15 cellular contexts compared by ENCODE assay signal in the genomic region with DNA sequence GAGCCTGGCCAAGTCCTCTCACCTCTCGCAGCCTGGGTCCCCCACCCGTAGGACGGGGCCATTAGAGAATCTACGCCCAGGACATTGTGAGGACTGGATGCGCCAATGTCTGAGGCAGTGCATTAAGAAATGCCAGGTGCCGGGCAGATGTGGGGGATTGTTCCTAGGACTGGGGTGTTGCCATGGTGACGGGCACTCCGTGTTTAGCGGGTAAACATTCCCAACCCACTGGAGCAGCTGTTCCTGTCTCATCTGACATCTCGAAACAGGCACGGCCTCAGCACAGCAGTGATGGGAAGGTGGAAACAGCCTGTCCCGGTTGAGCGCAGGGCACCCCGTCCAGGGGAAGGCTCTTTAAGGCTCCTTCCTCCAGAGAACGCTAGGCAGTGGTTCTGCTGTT.
A peak's percentile ranks its signal among the peaks of the same experiment; 100 is the strongest.
DNase-seq lines count a peak whose midpoint lies in the region; ATAC-seq and TF ChIP-seq lines count a peak whose summit lies in the region.
"Had no signal": no experiment of that assay in that cellular context is flagged by ENCODE, and none has a peak within 500 bp of the region (broad histone marks: within the 10 kb centered on the region; RNA-seq: fewer than 3 reads in every experiment).

No MANE protein-coding gene starts in this region.

- H3K4me1 ChIP-seq in mucosa of descending colon (ENCODE audit: low read depth): no peaks in the 10 kb centered on the region
- H3K4me1 ChIP-seq: foreskin keratinocyte, suprapubic skin had no signal

- TF ChIP-seq CTCF in mucosa of descending colon (IDR thresholded peaks at IDR 0.05): no peak

- DNase-seq in COLO668 (lab: John Stamatoyannopoulos, UW; ENCODE audit: unreplicated experiment) (peak; percentile 96), NCI-H1105 treated with DMSO at 0.1 percent for 48 hours (lab: John Stamatoyannopoulos, UW) (peak; percentile 85), NCI-H748 treated with DMSO at 0.1 percent for 48 hours (lab: John Stamatoyannopoulos, UW) (peak; percentile 90), mucosa of descending colon (no peak), posterior vena cava (ENCODE audit: low spot score) (no peak), HuH-7.5 (ENCODE audit: low spot score) (no peak)
- no peak for DNase-seq in activated CD4-positive, CD25-positive, alpha-beta regulatory T cell treated with anti-CD3 and anti-CD28 coated beads, Interleukin-2, amount 50 U/mL, for 72 hours
- DNase-seq: activated naive CD8-positive, alpha-beta T cell treated with anti-CD3 and anti-CD28 coated beads, Interleukin-2, amount 10 ng/mL, durations not matched to agents 7 days and 5 days; CD4-positive, CD25-positive, alpha-beta regulatory T cell; foreskin keratinocyte; kidney; NK-92 treated with Interleukin-12 subunit alpha and Interleukin-12 subunit beta, amount 100 ng/mL, for 24 hours had no signal

- intact Hi-C loops in mucosa of descending colon (cut with DNase I, micrococcal nuclease): no loop called here
- intact Hi-C loops in posterior vena cava (cut with DNase I): no loop called here

- no peaks in the 10 kb centered on the region for H3K36me3 ChIP-seq in mucosa of descending colon (ENCODE audit: low read depth)
- H3K36me3 ChIP-seq: suprapubic skin had no signal

- ATAC-seq in mucosa of descending colon (peak; percentile 32), HG03108 (IDR thresholded peaks at IDR 0.05; ENCODE audit: unreplicated experiment) (no peak)
- ATAC-seq: foreskin keratinocyte, GM12878 had no signal

- no peaks in the 10 kb centered on the region for H3K9me3 ChIP-seq in mucosa of descending colon
- H3K9me3 ChIP-seq: suprapubic skin had no signal

- no peak overlapping the region for H3K4me3 ChIP-seq in mucosa of descending colon
- H3K4me3 ChIP-seq: GM12878, suprapubic skin had no signal

Comparison
In these comparisons a context has a peak if more than half of its experiments do, and no peak if none do; other contexts are left out.
1. DNase-seq: peak in COLO668 (single experiment), NCI-H1105 treated with DMSO at 0.1 percent for 48 hours (single experiment) and NCI-H748 treated with DMSO at 0.1 percent for 48 hours (single experiment); none in mucosa of descending colon (0 of 3), posterior vena cava (single experiment), HuH-7.5 (single experiment) and activated CD4-positive, CD25-positive, alpha-beta regulatory T cell treated with anti-CD3 and anti-CD28 coated beads, Interleukin-2, amount 50 U/mL, for 72 hours (single experiment).